In the genomic region with DNA sequence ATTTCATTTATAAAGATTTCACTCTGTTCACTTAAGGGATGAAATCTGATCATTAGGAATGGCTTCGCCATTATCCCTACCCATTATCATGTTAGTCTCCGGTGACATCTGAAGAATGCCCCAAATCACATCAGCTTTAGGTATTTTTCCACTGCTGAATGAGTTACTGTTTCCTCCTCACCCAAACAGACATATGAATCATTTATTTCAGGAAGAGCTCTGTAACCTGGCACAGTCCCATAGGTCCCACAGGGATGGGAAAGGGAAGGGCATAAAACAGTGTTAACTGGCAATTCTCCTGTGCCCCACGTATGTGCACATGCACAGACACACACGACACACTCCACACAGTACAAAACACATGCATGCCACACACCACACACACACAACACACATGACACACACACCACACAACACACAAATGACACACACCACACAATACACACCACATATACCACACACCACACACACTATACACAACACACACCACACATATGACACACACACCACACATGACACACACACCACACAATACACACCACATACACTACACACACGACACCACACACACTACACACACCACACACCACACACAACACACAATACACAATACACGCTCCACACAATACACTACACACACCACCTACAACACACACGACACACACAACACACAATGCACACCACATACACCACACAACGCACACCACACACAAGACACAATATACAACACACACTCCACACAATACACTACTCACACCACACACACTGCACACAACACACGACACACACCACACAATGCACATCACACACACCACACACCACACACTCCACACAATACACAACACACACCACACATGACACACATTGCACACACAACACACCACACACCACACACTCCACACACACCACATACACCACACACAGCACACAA, we compare ENCODE assay signal across 14 cellular contexts. TPM values are rescaled to one million over a fixed set of nuclear protein-coding genes. Genes with fewer than 3 reads are reported as not detected.
DNase-seq lines count a peak whose midpoint lies in the region; TF ChIP-seq lines count a peak whose summit lies in the region.
"Had no signal": no experiment of that assay in that cellular context is flagged by ENCODE, and none has a peak within 500 bp of the region (broad histone marks: within the 10 kb centered on the region; RNA-seq: fewer than 3 reads in every experiment).

No MANE protein-coding gene starts in this region.

- 83% methylated on average over 9 of the region's 9 CpGs for whole genome bisulfite sequencing in esophagus muscularis mucosa

- H3K4me1 ChIP-seq in esophagus muscularis mucosa, result no peaks in the 10 kb centered on the region
- no peaks in the 10 kb centered on the region for H3K4me1 ChIP-seq in effector memory CD4-positive, alpha-beta T cell (ENCODE audit: control insufficient read depth, insufficient read depth, low read length, poor library complexity, severe bottlenecking)
- H3K4me1 ChIP-seq: Caco-2, gastrocnemius medialis, left ventricle myocardium inferior had no signal

- intact Hi-C loops in esophagus muscularis mucosa (cut with DNase I), result no loop called here
- intact Hi-C loops in posterior vena cava (cut with DNase I), result no loop called here

- peak; percentile 9 for TF ChIP-seq EP300 in esophagus muscularis mucosa (IDR thresholded peaks at IDR 0.05)

- H3K36me3 ChIP-seq in esophagus muscularis mucosa, result peaks cover 0 to 7% (median under 1%) of the 10 kb centered on the region in 4 donors
- no peaks in the 10 kb centered on the region for H3K36me3 ChIP-seq in effector memory CD4-positive, alpha-beta T cell (ENCODE audit: control insufficient read depth, insufficient read depth, low read length)
- H3K36me3 ChIP-seq: gastrocnemius medialis, left ventricle myocardium inferior had no signal

- peaks cover 0 to 29% (median 8%) of the 10 kb centered on the region in 4 donors for H3K27me3 ChIP-seq in esophagus muscularis mucosa
- H3K27me3 ChIP-seq in effector memory CD4-positive, alpha-beta T cell (replicated peaks; ENCODE audit: control insufficient read depth, insufficient read depth, low read length, poor library complexity, severe bottlenecking), result no peaks in the 10 kb centered on the region

- TF ChIP-seq POLR2A in esophagus muscularis mucosa (IDR thresholded peaks at IDR 0.05; ENCODE audit: low read depth), result no peak

- H3K9me3 ChIP-seq in esophagus muscularis mucosa, result no peaks in the 10 kb centered on the region
- no peaks in the 10 kb centered on the region for H3K9me3 ChIP-seq in effector memory CD4-positive, alpha-beta T cell (ENCODE audit: control insufficient read depth, low read length)
- H3K9me3 ChIP-seq: gastrocnemius medialis had no signal

- DNase-seq in GM04504 (ENCODE audit: low read depth), result peak; percentile 10
- peak; percentile 27 for DNase-seq in RKO (ENCODE audit: low spot score)
- no peak for DNase-seq in esophagus muscularis mucosa (ENCODE audit: extremely low spot score)
- peak; percentile 35 for DNase-seq in posterior vena cava (ENCODE audit: low spot score)
- DNase-seq in NCI-H146 treated with DMSO at 0.1 percent for 48 hours (lab: John Stamatoyannopoulos, UW; ENCODE audit: unreplicated experiment), result no peak
- no peak for DNase-seq in effector memory CD4-positive, alpha-beta T cell
- no peak for DNase-seq in LoVo (ENCODE audit: low spot score)
- DNase-seq: Caco-2; gastrocnemius medialis; left ventricle myocardium inferior; nucleus accumbens; SHP77; stimulated activated naive B cell treated with anti-CD40 and anti-IgM and Interleukin-4, amounts not matched to agents 10 μg/mL and 1 μg/mL and 100 μg/mL, for 72 hours had no signal

- no peak overlapping the region for H3K4me3 ChIP-seq in esophagus muscularis mucosa
- no peak overlapping the region for H3K4me3 ChIP-seq in effector memory CD4-positive, alpha-beta T cell (ENCODE audit: insufficient read depth, low read depth, low read length, poor library complexity, severe bottlenecking)
- H3K4me3 ChIP-seq: gastrocnemius medialis, left ventricle myocardium inferior had no signal

- no peak for TF ChIP-seq CTCF in esophagus muscularis mucosa (IDR thresholded peaks at IDR 0.05)

- H3K27ac ChIP-seq in esophagus muscularis mucosa (replicated peaks in 1 of 4), result no peak overlapping the region
- no peak overlapping the region for H3K27ac ChIP-seq in effector memory CD4-positive, alpha-beta T cell (ENCODE audit: insufficient read depth, low read length, poor library complexity, severe bottlenecking)
- H3K27ac ChIP-seq: gastrocnemius medialis, KMS-11, left ventricle myocardium inferior had no signal

RNA-seq across cellular contexts. Expression of a gene that starts 15.4 kb away (rescaled TPM):
- total RNA-seq in esophagus muscularis mucosa, result 10 to 100 TPM in 3 of 4 donors, 1 to 10 TPM in 1; 4.1 to 12.3 (median 10.7) TPM
- 10 to 100 TPM; 20.2 to 22.9 TPM for total RNA-seq in posterior vena cava

Comparison
In these comparisons a context has a peak if more than half of its experiments do, and no peak if none do; other contexts are left out.
1. DNase-seq: peak in GM04504 (single experiment), RKO (single experiment) and posterior vena cava (single experiment); none in esophagus muscularis mucosa (single experiment), NCI-H146 treated with DMSO at 0.1 percent for 48 hours (single experiment), effector memory CD4-positive, alpha-beta T cell (0 of 3) and LoVo (single experiment).